Comparison of ENCODE assay signal across 8 cellular contexts in the genomic region with DNA sequence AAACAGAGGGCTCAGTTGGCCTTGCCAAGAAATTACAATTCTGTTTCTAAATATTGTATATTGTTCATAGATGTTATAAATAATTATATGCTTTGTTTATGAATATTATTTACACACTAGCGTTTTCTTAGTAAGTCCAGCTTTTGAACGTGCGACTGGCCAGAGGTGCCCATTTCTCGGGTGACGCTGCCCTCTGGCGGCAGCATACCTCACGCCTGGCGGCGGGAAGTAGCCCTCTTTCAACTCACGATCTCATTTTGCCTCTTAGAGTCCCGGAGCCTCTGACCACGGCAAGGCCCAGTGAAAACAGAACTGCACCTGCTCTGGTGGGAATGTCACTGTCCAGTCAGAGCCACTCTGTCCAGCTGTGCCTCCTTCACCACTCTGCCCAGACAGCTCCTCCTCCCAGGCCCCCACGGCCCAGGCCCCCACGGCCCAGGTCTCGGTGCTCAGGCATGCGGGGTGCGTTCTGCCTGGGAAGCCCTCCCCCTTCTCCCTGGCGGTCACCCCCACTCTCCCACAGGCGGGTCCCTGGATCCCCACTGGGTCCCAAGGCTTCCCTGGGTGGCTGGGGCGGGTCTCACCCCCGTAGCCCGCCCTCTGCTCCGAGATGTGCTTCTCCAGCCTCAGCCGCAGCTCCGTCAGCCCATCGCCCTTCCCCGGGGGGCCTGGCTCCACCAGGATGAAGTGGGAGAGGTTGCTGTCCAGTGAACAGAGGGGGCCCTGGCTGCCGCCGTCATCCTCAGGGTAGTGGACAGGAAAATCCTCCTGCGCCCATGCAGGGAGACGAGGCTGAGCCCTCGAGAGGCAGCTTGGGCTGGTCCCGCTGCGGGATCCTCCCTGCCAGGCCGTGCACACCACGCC. TPM values are rescaled to one million over a fixed set of nuclear protein-coding genes. Genes with fewer than 3 reads are reported as not detected.
DNase-seq lines count a peak whose midpoint lies in the region; TF ChIP-seq lines count a peak whose summit lies in the region.

No MANE protein-coding gene starts in this region.

- no peaks in the 10 kb centered on the region for H3K4me1 Mint-ChIP-seq in chondrocyte (ENCODE audit: low read depth)

- no peak overlapping the region for H3K27ac Mint-ChIP-seq in chondrocyte (ENCODE audit: unreplicated experiment)

- TF ChIP-seq CTCF in chondrocyte (IDR thresholded peaks at IDR 0.05): peak; percentile 87

- H3K27me3 Mint-ChIP-seq in chondrocyte (ENCODE audit: low read depth): peaks cover 2% of the 10 kb centered on the region

- H3K9me3 Mint-ChIP-seq in chondrocyte (ENCODE audit: low read depth): no peaks in the 10 kb centered on the region

- DNase-seq in NCI-H82 (lab: John Stamatoyannopoulos, UW): peak; percentile 63
- no peak for DNase-seq in NCI-H82 treated with DMSO at 0.1 percent for 48 hours (lab: John Stamatoyannopoulos, UW; ENCODE audit: unreplicated experiment)
- peak; percentile 27 to 57 for DNase-seq in NCI-H2081 (lab: John Stamatoyannopoulos, UW)
- DNase-seq in activated CD4-positive, CD25-positive, alpha-beta regulatory T cell treated with anti-CD3 and anti-CD28 coated beads, Interleukin-2, amount 50 U/mL, for 72 hours: peak; percentile 69
- no peak for DNase-seq in chondrocyte (ENCODE audit: low spot score)
- peak; percentile 92 for DNase-seq in left kidney (ENCODE audit: low read depth, low spot score)
- DNase-seq in stimulated activated CD4-positive, alpha-beta T cell treated with anti-CD3 and anti-CD28 coated beads, Interleukin-4, amount 100 ng/mL, for 24 hours: peak; percentile 63
- DNase-seq in NCI-H1105 treated with DMSO at 0.1 percent for 48 hours (lab: John Stamatoyannopoulos, UW): no peak

- no peaks in the 10 kb centered on the region for H3K36me3 Mint-ChIP-seq in chondrocyte (ENCODE audit: low read depth)

- H3K4me3 Mint-ChIP-seq in chondrocyte (ENCODE audit: unreplicated experiment): no peak overlapping the region

RNA-seq across cellular contexts. Expression of a gene that starts 19.3 kb away (rescaled TPM):
- 44.1 to 55.2 TPM (median 52.2 TPM) in 3 replicates for total RNA-seq in chondrocyte

RNA-seq across cellular contexts. Expression of a gene that starts 24.4 kb away (rescaled TPM):
- total RNA-seq in chondrocyte: not detected in 3 replicates

RNA-seq across cellular contexts. Expression of a gene that starts 24.9 kb away (rescaled TPM):
- 0.41 TPM in 1 of 3 replicates, not detected in the others for total RNA-seq in chondrocyte

RNA-seq across cellular contexts. Expression of a gene that starts 42.8 kb away (rescaled TPM):
- total RNA-seq in chondrocyte: 403 to 442 TPM (median 441 TPM) in 3 replicates

Comparison
In these comparisons a context has a peak if more than half of its experiments do, and no peak if none do; other contexts are left out.
1. DNase-seq: peak in NCI-H82 (single experiment), NCI-H2081 (2 of 2), activated CD4-positive, CD25-positive, alpha-beta regulatory T cell treated with anti-CD3 and anti-CD28 coated beads, Interleukin-2, amount 50 U/mL, for 72 hours (single experiment), left kidney (single experiment) and stimulated activated CD4-positive, alpha-beta T cell treated with anti-CD3 and anti-CD28 coated beads, Interleukin-4, amount 100 ng/mL, for 24 hours (single experiment); none in NCI-H82 treated with DMSO at 0.1 percent for 48 hours (single experiment), chondrocyte (single experiment) and NCI-H1105 treated with DMSO at 0.1 percent for 48 hours (single experiment).